In the genomic region with DNA sequence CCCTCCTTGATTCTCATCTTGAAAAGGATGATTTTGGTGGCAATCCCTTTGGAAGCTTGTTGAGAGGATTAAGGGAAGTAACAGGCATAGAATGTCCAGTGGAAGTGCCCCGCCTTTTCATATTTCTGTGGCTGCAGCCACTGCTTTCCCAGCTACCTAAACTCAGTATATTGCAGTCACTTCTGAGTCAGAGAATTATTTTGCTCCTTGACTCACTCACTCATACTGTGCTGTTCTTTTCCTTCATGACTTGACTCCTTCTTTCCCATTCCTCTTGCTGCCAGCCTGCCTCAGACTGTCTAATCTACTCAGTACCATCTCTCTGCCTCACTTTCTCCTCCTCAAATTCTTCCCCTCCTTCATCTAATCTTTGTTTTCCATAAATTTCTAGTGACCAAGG, we compare ENCODE assay signal across 11 cellular contexts. TPM values are rescaled to one million over a fixed set of nuclear protein-coding genes. Genes with fewer than 3 reads are reported as not detected.
DNase-seq lines count a peak whose midpoint lies in the region; ATAC-seq, FAIRE-seq and TF ChIP-seq lines count a peak whose summit lies in the region.
"Had no signal": no experiment of that assay in that cellular context is flagged by ENCODE, and none has a peak within 500 bp of the region (broad histone marks: within the 10 kb centered on the region; RNA-seq: fewer than 3 reads in every experiment).

No MANE protein-coding gene starts in this region.

- no peak for FAIRE-seq in urothelium cell line (lab: Jason Lieb, UNC)

- no peak overlapping the region for H3K14ac ChIP-seq in H9 (ENCODE audit: insufficient read depth, low read length)

- peak overlapping the region; percentile 78 to 81 for H3K27ac ChIP-seq in right atrium auricular region
- peak overlapping the region; percentile 13; the same call in 1 of the 2 replicates for H3K27ac ChIP-seq in VCaP
- H3K27ac ChIP-seq in H9 (ENCODE audit: insufficient read length, low read depth, low read length): no peak overlapping the region
- H3K27ac ChIP-seq: BLaER1 treated with 17β-estradiol and CSF1 and Interleukin-3, amounts not matched to agents 10 nM and 100 nM had no signal

- no peak overlapping the region for H3K23ac ChIP-seq in H9 (ENCODE audit: insufficient read length, low read depth, low read length)

- ATAC-seq in HG02623 (IDR thresholded peaks at IDR 0.05; ENCODE audit: unreplicated experiment): no peak

- H3K4me3 ChIP-seq in right atrium auricular region: no peak overlapping the region
- H3K4me3 ChIP-seq: BLaER1 treated with 17β-estradiol and CSF1 and Interleukin-3, amounts not matched to agents 10 nM and 100 nM had no signal

- no peak overlapping the region for H3K4me2 ChIP-seq in H9 (ENCODE audit: insufficient read depth, insufficient read length, low read length)
- H3K4me2 ChIP-seq: BLaER1 treated with 17β-estradiol and CSF1 and Interleukin-3, amounts not matched to agents 10 nM and 100 nM had no signal

- no peak overlapping the region for H3K4me3 Mint-ChIP-seq in H9
- H3K4me3 Mint-ChIP-seq: stimulated activated naive CD8-positive, alpha-beta T cell treated with anti-CD3 and anti-CD28 coated beads, Interleukin-15, Interleukin-2, amounts not matched to agents 100 ng/mL and 50 ng/mL, for 24 hours had no signal

- no peaks in the 10 kb centered on the region for H3K36me3 Mint-ChIP-seq in H9 (ENCODE audit: insufficient read depth in 1 of 3, low read depth in 3 of 3)

- no peak overlapping the region for H4K91ac ChIP-seq in H9 (ENCODE audit: insufficient read length, low read depth, low read length)

- H2AFZ ChIP-seq in H9 (ENCODE audit: low read length): no peak overlapping the region

- no peak for DNase-seq in right atrium auricular region (ENCODE audit: low spot score)
- no peak for DNase-seq in cardiac septum (ENCODE audit: low spot score)
- DNase-seq in glomerular visceral epithelial cell (ENCODE audit: extremely low spot score): peak; percentile 11
- DNase-seq in urothelium cell line (ENCODE audit: low spot score): peak; percentile 33
- no peak for DNase-seq in NCI-H1417 treated with DMSO at 0.1 percent for 48 hours (lab: John Stamatoyannopoulos, UW)
- no peak for DNase-seq in H9
- DNase-seq: caudate nucleus had no signal

- no peak overlapping the region for H3K18ac ChIP-seq in H9 (ENCODE audit: insufficient read length, low read depth, low read length)

- H3K27ac Mint-ChIP-seq in H9: no peak overlapping the region
- H3K27ac Mint-ChIP-seq: stimulated activated naive CD8-positive, alpha-beta T cell treated with anti-CD3 and anti-CD28 coated beads, Interleukin-15, Interleukin-2, amounts not matched to agents 100 ng/mL and 50 ng/mL, for 24 hours had no signal

- no peaks in the 10 kb centered on the region for H3K79me1 ChIP-seq in H9 (ENCODE audit: insufficient read depth, low read depth, low read length, poor library complexity, severe bottlenecking)

- no peak overlapping the region for H2BK12ac ChIP-seq in H9 (ENCODE audit: insufficient read length, low read depth, low read length)

- H3K4ac ChIP-seq in H9 (ENCODE audit: low read depth, low read length): no peak overlapping the region

- H4K5ac ChIP-seq in H9 (ENCODE audit: insufficient read length, low read depth, low read length): no peak overlapping the region

- H3K9ac ChIP-seq in H9 (ENCODE audit: extremely low read depth, insufficient read length, low read length): no peak overlapping the region
- H3K9ac ChIP-seq: BLaER1 treated with 17β-estradiol and CSF1 and Interleukin-3, amounts not matched to agents 10 nM and 100 nM had no signal

- no peak overlapping the region for H4K8ac ChIP-seq in H9 (replicated peaks; ENCODE audit: insufficient read length, low read depth, low read length)

- no peak overlapping the region for H2BK15ac ChIP-seq in H9 (ENCODE audit: low read depth, low read length)

- H3K9me3 Mint-ChIP-seq in H9: no peaks in the 10 kb centered on the region
- H3K9me3 Mint-ChIP-seq: stimulated activated naive CD8-positive, alpha-beta T cell treated with anti-CD3 and anti-CD28 coated beads, Interleukin-15, Interleukin-2, amounts not matched to agents 100 ng/mL and 50 ng/mL, for 24 hours had no signal

- no peak overlapping the region for H2AK5ac ChIP-seq in H9 (ENCODE audit: insufficient read length, low read length)

- peaks cover 25% of the 10 kb centered on the region for H3K36me3 ChIP-seq in right atrium auricular region
- H3K36me3 ChIP-seq: BLaER1 treated with 17β-estradiol and CSF1 and Interleukin-3, amounts not matched to agents 10 nM and 100 nM had no signal

- H3K79me2 ChIP-seq in H9 (ENCODE audit: insufficient read depth, low read length): no peaks in the 10 kb centered on the region

- H3K56ac ChIP-seq in H9 (ENCODE audit: insufficient read length, low read depth, low read length): no peak overlapping the region

- no peaks in the 10 kb centered on the region for H4K20me1 ChIP-seq in H9 (ENCODE audit: control insufficient read depth, insufficient read depth, insufficient read length)
- H4K20me1 ChIP-seq: BLaER1 treated with 17β-estradiol and CSF1 and Interleukin-3, amounts not matched to agents 10 nM and 100 nM had no signal

- H2BK5ac ChIP-seq in H9 (ENCODE audit: insufficient read length, low read length): no peak overlapping the region

- no peak overlapping the region for H3T11ph ChIP-seq in H9 (ENCODE audit: low read length)

- H3K4me1 ChIP-seq in right atrium auricular region (peaks cover 0 to 51% of the 10 kb centered on the region in 2 donors), H9 (ENCODE audit: insufficient read depth, low read length) (no peaks in the 10 kb centered on the region; the same call in 1 of the 2 replicates)
- H3K4me1 ChIP-seq: BLaER1 treated with 17β-estradiol and CSF1 and Interleukin-3, amounts not matched to agents 10 nM and 100 nM had no signal

- no CpG with 5 or more reads among the region's 1 CpG for WGBS in H9 (ENCODE audit: extremely low coverage, insufficient read length, low lambda C conversion rate)

- H3K23me2 ChIP-seq in H9 (ENCODE audit: insufficient read length, low read depth, low read length, poor library complexity, severe bottlenecking): no peaks in the 10 kb centered on the region

- no peaks in the 10 kb centered on the region for H3K27me3 Mint-ChIP-seq in H9 (ENCODE audit: low read depth)
- H3K27me3 Mint-ChIP-seq: stimulated activated naive CD8-positive, alpha-beta T cell treated with anti-CD3 and anti-CD28 coated beads, Interleukin-15, Interleukin-2, amounts not matched to agents 100 ng/mL and 50 ng/mL, for 24 hours had no signal

- H3K27me3 ChIP-seq in right atrium auricular region (no peaks in the 10 kb centered on the region), H9 (ENCODE audit: insufficient read depth, low read length) (no peaks in the 10 kb centered on the region)
- H3K27me3 ChIP-seq: BLaER1 treated with 17β-estradiol and CSF1 and Interleukin-3, amounts not matched to agents 10 nM and 100 nM had no signal

- no peak overlapping the region for H2BK120ac ChIP-seq in H9 (ENCODE audit: low read depth, low read length, poor library complexity, severe bottlenecking)

- intact Hi-C loops in cardiac septum (cut with DNase I): no loop called here

- no peak overlapping the region for H2BK20ac ChIP-seq in H9 (ENCODE audit: low read depth, low read length, poor library complexity, severe bottlenecking)

- H3K9me3 ChIP-seq in right atrium auricular region (no peaks in the 10 kb centered on the region), H9 (ENCODE audit: control insufficient read depth, low read depth, low read length) (no peaks in the 10 kb centered on the region)
- H3K9me3 ChIP-seq: BLaER1 treated with 17β-estradiol and CSF1 and Interleukin-3, amounts not matched to agents 10 nM and 100 nM had no signal

- TF ChIP-seq CTCF in right atrium auricular region (IDR thresholded peaks at IDR 0.05): no peak
- TF ChIP-seq CTCF in VCaP (conservative IDR thresholded peaks at IDR 0.05): no peak
- TF ChIP-seq CTCF in H9 (conservative IDR thresholded peaks at IDR 0.05): no peak

- 0 out of 4 replicates have a peak, but pooled peaks cover 3% of the 10 kb centered on the region in 2 experiments for H3K4me1 Mint-ChIP-seq in H9

RNA-seq across cellular contexts. Expression of a gene that starts 26.5 kb away (rescaled TPM):
- 10 to 100 TPM; 68.0 to 97.5 TPM for total RNA-seq in right atrium auricular region
- 80.8 TPM for total RNA-seq in cardiac septum
- total RNA-seq in H9 (2021): 59.8 and 67.3 TPM in 2 replicates

Comparison
In these comparisons a context has a peak if more than half of its experiments do, and no peak if none do; other contexts are left out.
1. DNase-seq: peak in glomerular visceral epithelial cell (single experiment) and urothelium cell line (single experiment); none in right atrium auricular region (single experiment), cardiac septum (single experiment), NCI-H1417 treated with DMSO at 0.1 percent for 48 hours (single experiment) and H9 (single experiment).